8 cellular contexts compared by ENCODE assay signal in the genomic region with DNA sequence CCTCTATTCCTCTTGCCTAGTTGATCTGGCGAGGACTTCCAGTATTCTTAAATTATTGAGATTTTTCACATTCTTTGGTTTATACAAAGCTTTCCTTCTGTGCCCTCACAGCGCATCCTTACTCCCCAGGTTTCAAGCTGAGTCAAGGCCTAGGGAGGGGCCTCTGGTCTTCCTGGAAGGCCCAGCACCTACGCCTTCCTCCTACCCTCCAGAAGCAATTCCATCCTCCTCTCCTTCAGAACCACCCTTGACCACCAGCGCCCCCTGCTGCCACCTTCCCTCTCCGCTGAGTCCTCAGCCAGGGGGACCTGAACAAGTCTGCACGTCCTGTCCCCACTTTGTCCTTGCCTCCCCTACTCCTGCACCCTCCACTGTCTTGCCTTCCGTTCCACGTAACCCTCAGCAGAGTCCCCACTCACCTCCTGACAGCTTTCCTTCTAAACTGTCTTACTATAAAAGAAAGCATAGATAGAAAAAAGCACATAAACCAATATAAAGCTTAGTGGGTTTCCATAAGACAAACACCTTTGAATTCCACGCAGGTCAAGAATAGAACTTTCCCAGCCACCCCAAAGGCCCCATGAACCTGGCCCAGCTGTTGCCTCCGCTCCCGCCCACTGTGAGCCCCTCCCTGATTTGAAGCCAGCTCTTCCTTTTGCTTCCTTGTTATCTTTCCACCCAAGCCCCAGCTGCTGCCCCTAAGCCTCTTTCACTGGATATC.
DNase-seq lines count a peak whose midpoint lies in the region; ATAC-seq and TF ChIP-seq lines count a peak whose summit lies in the region.

No MANE protein-coding gene starts in this region.

- no peak overlapping the region for H3K4me3 Mint-ChIP-seq in brain

- peak; percentile 86 to 87 for TF ChIP-seq CTCF in brain (conservative IDR thresholded peaks at IDR 0.05)

- peaks cover 0 to 19% (median 5%) of the 10 kb centered on the region in 5 experiments for H3K9me3 Mint-ChIP-seq in brain

- peaks cover 88% of the 10 kb centered on the region for H3K36me3 Mint-ChIP-seq in brain

- H3K4me1 Mint-ChIP-seq in brain: peaks cover 16% of the 10 kb centered on the region

- peak overlapping the region in 4 of 5 experiments; percentile 13 to 84 (median 44) for H3K27ac Mint-ChIP-seq in brain

- peaks cover 4% of the 10 kb centered on the region; the same call in 1 of the 2 replicates for H3K9me3 ChIP-seq in SJSA1 (replicated peaks)

- H3K36me3 ChIP-seq in SJSA1: peaks cover 88% of the 10 kb centered on the region

- DNase-seq in ELR (ENCODE audit: low read depth) (peak; percentile 72), HT-29 (ENCODE audit: low spot score) (peak; percentile 77), SJSA1 (ENCODE audit: low read depth in 1 of 2, low spot score in 2 of 2) (peak; percentile 80 to 90), iris pigment epithelial cell (ENCODE audit: low read depth) (peak; percentile 84)
- peak; percentile 45 to 68 for DNase-seq in stimulated activated CD4-positive, alpha-beta T cell treated with anti-CD3 and anti-CD28 coated beads, Interleukin-15, amount 100 ng/mL, for 48 hours (ENCODE audit: low read depth in 2 of 2)

- no peak for ATAC-seq in GM18873 (IDR thresholded peaks at IDR 0.05; ENCODE audit: low FRiP score, unreplicated experiment)
- no peak for ATAC-seq in GM18867 (IDR thresholded peaks at IDR 0.05; ENCODE audit: unreplicated experiment)

- peaks cover 24% of the 10 kb centered on the region for H3K4me1 ChIP-seq in SJSA1 (replicated peaks)

- no peak overlapping the region for H3K4me3 ChIP-seq in SJSA1

- H3K27me3 ChIP-seq in SJSA1 (replicated peaks): no peaks in the 10 kb centered on the region

- H3K27ac ChIP-seq in SJSA1: no peak overlapping the region

- peaks cover 3% of the 10 kb centered on the region for H3K27me3 Mint-ChIP-seq in brain
